Comparison of ENCODE assay signal across 16 cellular contexts in genomic region chr1:31780632-31781031, GRCh38. TPM values are rescaled to one million over a fixed set of nuclear protein-coding genes. Genes with fewer than 3 reads are reported as not detected.
DNase-seq lines count a peak whose midpoint lies in the region; ATAC-seq and TF ChIP-seq lines count a peak whose summit lies in the region.
"Had no signal": no experiment of that assay in that cellular context is flagged by ENCODE, and none has a peak within 500 bp of the region (broad histone marks: within the 10 kb centered on the region; RNA-seq: fewer than 3 reads in every experiment).

No MANE protein-coding gene starts in this region.

- H3K27me3 ChIP-seq in GM23338 (ENCODE audit: insufficient read depth), result 0 out of 2 replicates have a peak, but pooled peaks cover 6% of the 10 kb centered on the region
- H3K27me3 ChIP-seq: MG63 had no signal

- H3K27ac Mint-ChIP-seq in GM23338 (peak overlapping the region; percentile 78; the same call in 1 of the 2 replicates), brain (peak overlapping the region; percentile 68 to 95 (median 88)), nephron (peak overlapping the region; percentile 21 to 94 (median 79))

- H3K4me2 ChIP-seq in GM23338, result no peak overlapping the region

- ATAC-seq in GM23338 (no peak), HG02642 (IDR thresholded peaks at IDR 0.05; ENCODE audit: poor library complexity, unreplicated experiment) (no peak)

- no peaks in the 10 kb centered on the region for H3K9me3 ChIP-seq in HEK293 (ENCODE audit: control insufficient read depth, insufficient read depth, low read depth, low read length)
- H3K9me3 ChIP-seq: Caco-2, HAP-1, MG63 had no signal

- TF ChIP-seq CTCF in GM23338 (conservative IDR thresholded peaks at IDR 0.05; ENCODE audit: low read depth in 2 of 2) (no peak), HEK293 (tag by site-specific recombination; IDR thresholded peaks at IDR 0.05) (no peak), brain (conservative IDR thresholded peaks at IDR 0.05) (no peak), nephron (IDR thresholded peaks at IDR 0.05; ENCODE audit: unreplicated experiment in 3 of 3) (no peak)

- POLR2A ChIA-PET in HEK293 (lab: Yijun Ruan, JAX), result no interaction called here

- H3K4me1 ChIP-seq in GM23338 (ENCODE audit: insufficient read depth) (peaks cover 29% of the 10 kb centered on the region), HEK293 (ENCODE audit: control insufficient read depth, insufficient read depth, low read length) (no peaks in the 10 kb centered on the region; the same call in 1 of the 2 replicates)
- H3K4me1 ChIP-seq: Caco-2 had no signal

- H3K4me3 Mint-ChIP-seq in GM23338 (no peak overlapping the region; the same call in 2 of the 3 replicates), brain (peak overlapping the region in 2 of 5 experiments; percentile 3 to 41), nephron (peak overlapping the region in 1 of 3 experiments; percentile 17)

- H3K27me3 Mint-ChIP-seq in GM23338 (ENCODE audit: insufficient read depth, low read depth, poor library complexity), result peaks cover 19% of the 10 kb centered on the region
- H3K27me3 Mint-ChIP-seq in brain, result no peaks in the 10 kb centered on the region
- peaks cover 22% of the 10 kb centered on the region for H3K27me3 Mint-ChIP-seq in nephron (ENCODE audit: low read depth)

- no peaks in the 10 kb centered on the region for H3K79me2 ChIP-seq in GM23338 (replicated peaks; ENCODE audit: insufficient read depth)

- H4K20me1 ChIP-seq in GM23338 (replicated peaks; ENCODE audit: insufficient read depth), result no peaks in the 10 kb centered on the region

- H2AFZ ChIP-seq in GM23338, result no peak overlapping the region

- H3K36me3 ChIP-seq in GM23338 (ENCODE audit: insufficient read depth) (no peaks in the 10 kb centered on the region), HEK293 (ENCODE audit: control insufficient read depth in 2 of 2, insufficient read depth in 1 of 2, low read length in 2 of 2) (no peaks in the 10 kb centered on the region)
- H3K36me3 ChIP-seq: HAP-1, MG63 had no signal

- H3K27ac ChIP-seq in GM23338 (ENCODE audit: low read depth) (no peak overlapping the region), HEK293 (ENCODE audit: extremely low read depth, low read depth, low read length) (no peak overlapping the region)

- DNase-seq in GM23338 (ENCODE audit: low spot score) (no peak), NCI-H1105 (lab: John Stamatoyannopoulos, UW) (no peak), SW480 (ENCODE audit: low spot score) (no peak)
- DNase-seq: Caco-2; DMS53; Karpas-422; MG63; NCI-H1092; NCI-H524; NK-92 treated with Interleukin-12 subunit alpha and Interleukin-12 subunit beta, amount 100 ng/mL, for 24 hours; SIG-M5 had no signal

- H3K9me2 ChIP-seq in GM23338 (ENCODE audit: insufficient read depth), result no peaks in the 10 kb centered on the region

- H3K9me3 Mint-ChIP-seq in GM23338 (no peaks in the 10 kb centered on the region), brain (peaks cover 0 to 4% (median 0%) of the 10 kb centered on the region in 5 experiments), nephron (no peaks in the 10 kb centered on the region)

- H3K4me1 Mint-ChIP-seq in GM23338, result peaks cover 39% of the 10 kb centered on the region
- peaks cover 92% of the 10 kb centered on the region for H3K4me1 Mint-ChIP-seq in brain
- H3K4me1 Mint-ChIP-seq in nephron, result peaks cover 61% of the 10 kb centered on the region

- no peak overlapping the region for H3K4me3 ChIP-seq in GM23338
- H3K4me3 ChIP-seq in HEK293 (ENCODE audit: low read depth, low read length), result no peak overlapping the region
- H3K4me3 ChIP-seq: HAP-1, MG63 had no signal

- H3F3A ChIP-seq in GM23338 (replicated peaks; ENCODE audit: low read depth), result 0 out of 2 replicates have a peak, but pooled peaks cover 6% of the 10 kb centered on the region

- H3K36me3 Mint-ChIP-seq in GM23338 (ENCODE audit: low read depth) (no peaks in the 10 kb centered on the region), brain (no peaks in the 10 kb centered on the region), nephron (ENCODE audit: low read depth) (no peaks in the 10 kb centered on the region)

- CTCF ChIA-PET in HEK293 (lab: Yijun Ruan, JAX), result interaction anchor here (1.2 to 1.6 kb wide), 2 partner anchors 8 to 35 kb away, joined by 5 to 7 read pairs; no protein-coding TSS in a partner anchor

TF ChIP-seq in GM23338, 12 proteins besides CTCF, POLR2A, EP300 and RAD21 (continues in another document):
- TF ChIP-seq CREB1 (CRISPR knock-in tag; IDR thresholded peaks at IDR 0.05; ENCODE audit: low read depth) (no peak), NANOG (IDR thresholded peaks at IDR 0.05; ENCODE audit: borderline replicate concordance) (no peak), POLR2AphosphoS5 (IDR thresholded peaks at IDR 0.05; ENCODE audit: low read depth) (no peak), EZH2 (IDR thresholded peaks at IDR 0.05; ENCODE audit: low read depth, unreplicated experiment) (no peak), JUNB (IDR thresholded peaks at IDR 0.05; ENCODE audit: unreplicated experiment) (no peak), STAT1 (IDR thresholded peaks at IDR 0.05; ENCODE audit: unreplicated experiment) (no peak), EZH2phosphoT487 (IDR thresholded peaks at IDR 0.05; ENCODE audit: unreplicated experiment) (no peak), ZNF331 (CRISPR knock-in tag; IDR thresholded peaks at IDR 0.05; ENCODE audit: low read depth) (no peak)
- TF ChIP-seq, protein P1, sequence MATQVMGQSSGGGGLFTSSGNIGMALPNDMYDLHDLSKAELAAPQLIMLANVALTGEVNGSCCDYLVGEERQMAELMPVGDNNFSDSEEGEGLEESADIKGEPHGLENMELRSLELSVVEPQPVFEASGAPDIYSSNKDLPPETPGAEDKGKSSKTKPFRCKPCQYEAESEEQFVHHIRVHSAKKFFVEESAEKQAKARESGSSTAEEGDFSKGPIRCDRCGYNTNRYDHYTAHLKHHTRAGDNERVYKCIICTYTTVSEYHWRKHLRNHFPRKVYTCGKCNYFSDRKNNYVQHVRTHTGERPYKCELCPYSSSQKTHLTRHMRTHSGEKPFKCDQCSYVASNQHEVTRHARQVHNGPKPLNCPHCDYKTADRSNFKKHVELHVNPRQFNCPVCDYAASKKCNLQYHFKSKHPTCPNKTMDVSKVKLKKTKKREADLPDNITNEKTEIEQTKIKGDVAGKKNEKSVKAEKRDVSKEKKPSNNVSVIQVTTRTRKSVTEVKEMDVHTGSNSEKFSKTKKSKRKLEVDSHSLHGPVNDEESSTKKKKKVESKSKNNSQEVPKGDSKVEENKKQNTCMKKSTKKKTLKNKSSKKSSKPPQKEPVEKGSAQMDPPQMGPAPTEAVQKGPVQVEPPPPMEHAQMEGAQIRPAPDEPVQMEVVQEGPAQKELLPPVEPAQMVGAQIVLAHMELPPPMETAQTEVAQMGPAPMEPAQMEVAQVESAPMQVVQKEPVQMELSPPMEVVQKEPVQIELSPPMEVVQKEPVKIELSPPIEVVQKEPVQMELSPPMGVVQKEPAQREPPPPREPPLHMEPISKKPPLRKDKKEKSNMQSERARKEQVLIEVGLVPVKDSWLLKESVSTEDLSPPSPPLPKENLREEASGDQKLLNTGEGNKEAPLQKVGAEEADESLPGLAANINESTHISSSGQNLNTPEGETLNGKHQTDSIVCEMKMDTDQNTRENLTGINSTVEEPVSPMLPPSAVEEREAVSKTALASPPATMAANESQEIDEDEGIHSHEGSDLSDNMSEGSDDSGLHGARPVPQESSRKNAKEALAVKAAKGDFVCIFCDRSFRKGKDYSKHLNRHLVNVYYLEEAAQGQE (IDR thresholded peaks at IDR 0.05; ENCODE audit: unreplicated experiment), result no peak

TF ChIP-seq in HEK293, 187 proteins besides CTCF, POLR2A, EP300 and RAD21 (continues in another document):
- TF ChIP-seq ZNF280D (tag by site-specific recombination; IDR thresholded peaks at IDR 0.05) (no peak), HOXD13 (CRISPR knock-in tag; IDR thresholded peaks at IDR 0.05; ENCODE audit: borderline replicate concordance) (no peak), ZNF394 (tag by site-specific recombination; IDR thresholded peaks at IDR 0.05; ENCODE audit: borderline replicate concordance) (peak; percentile 78), GLI2 (tag by site-specific recombination; IDR thresholded peaks at IDR 0.05; ENCODE audit: borderline replicate concordance, low read depth) (no peak), ZNF24 (tag by site-specific recombination; IDR thresholded peaks at IDR 0.05) (no peak), ZNF350 (tag by site-specific recombination; IDR thresholded peaks at IDR 0.05) (no peak), ZNF623 (tag by site-specific recombination; IDR thresholded peaks at IDR 0.05) (peak; percentile 65), ZNF529 (tag by site-specific recombination; IDR thresholded peaks at IDR 0.05; ENCODE audit: insufficient replicate concordance) (no peak), ZNF114 (tag by site-specific recombination; IDR thresholded peaks at IDR 0.05) (no peak), ZNF10 (tag by site-specific recombination; IDR thresholded peaks at IDR 0.05) (no peak)

RNA-seq across cellular contexts. Expression of gene ADGRB2, which starts 16.5 kb away (rescaled TPM):
- 20.9 and 27.8 TPM in 2 replicates for total RNA-seq in GM23338 (2014; rRNA removed; shearing (Covaris generic))
- polyA plus RNA-seq in GM23338 (2016; fragmentation: Nextera tagmentation; extraction: Ambion mirVana) (7.9 and 8.0 TPM in 2 replicates), brain (ENCODE audit: insufficient read depth, low read depth, low replicate concordance) (67.9 TPM)

RNA-seq across cellular contexts. Expression of gene SPOCD1, which starts 35.2 kb away (rescaled TPM):
- 1.3 and 2.9 TPM in 2 replicates for total RNA-seq in GM23338 (2014; rRNA removed; shearing (Covaris generic))
- 0.68 and 0.73 TPM in 2 replicates for polyA plus RNA-seq in GM23338 (2016; fragmentation: Nextera tagmentation; extraction: Ambion mirVana)
- polyA plus RNA-seq in brain (ENCODE audit: insufficient read depth, low read depth, low replicate concordance), result 1.7 TPM
